Comparison of ENCODE assay signal across 19 cellular contexts in the genomic region with DNA sequence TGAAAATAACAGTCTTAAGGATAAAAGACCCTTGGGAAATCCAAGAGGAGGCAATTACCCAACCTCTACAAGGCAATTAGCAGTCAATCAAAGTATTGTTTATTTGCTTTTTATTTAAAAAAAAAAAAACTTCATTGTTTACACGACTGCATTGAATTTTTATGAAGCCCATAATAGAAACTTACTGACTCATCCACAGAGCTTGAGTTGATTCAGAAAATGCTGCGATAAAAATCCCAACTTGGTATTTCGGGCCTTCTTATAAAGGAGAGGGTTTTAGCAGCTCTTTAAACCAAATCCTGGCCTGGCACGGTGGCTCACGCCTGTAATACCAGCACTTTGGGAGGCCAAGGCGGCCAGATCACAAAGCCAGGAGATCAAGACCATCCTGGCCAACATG.
DNase-seq lines count a peak whose midpoint lies in the region; ATAC-seq and TF ChIP-seq lines count a peak whose summit lies in the region.
"Had no signal": no experiment of that assay in that cellular context is flagged by ENCODE, and none has a peak within 500 bp of the region (broad histone marks: within the 10 kb centered on the region; RNA-seq: fewer than 3 reads in every experiment).

No MANE protein-coding gene starts in this region.

- no peak overlapping the region for H3K4me3 ChIP-seq in left lung
- H3K4me3 ChIP-seq: A549, GM23338, MG63 had no signal

- H3K36me3 ChIP-seq in left lung = no peaks in the 10 kb centered on the region
- H3K36me3 ChIP-seq: MG63 had no signal

- DNase-seq in A172 (ENCODE audit: low spot score) (peak; percentile 14), GM13976 (ENCODE audit: low spot score) (peak; percentile 26), NCI-H1930 (lab: John Stamatoyannopoulos, UW) (peak; percentile 61 to 82), inferior parietal cortex (ENCODE audit: extremely low spot score) (peak; percentile 34), erythroblast (lab: John Stamatoyannopoulos, UW) (no peak), left lung (no peak)
- DNase-seq in activated CD4-positive, CD25-positive, alpha-beta regulatory T cell treated with anti-CD3 and anti-CD28 coated beads, Interleukin-2, amount 50 U/mL, for 72 hours = no peak
- DNase-seq: AML-193, Caco-2, GF-D8, KBM-7, MG63, NCI-H1105, NCI-H2081 treated with DMSO at 0.1 percent for 48 hours, NCI-H2227 treated with DMSO at 0.1 percent for 48 hours, NCI-H524 treated with DMSO at 0.1 percent for 48 hours had no signal

- ATAC-seq in HG03025 (IDR thresholded peaks at IDR 0.05; ENCODE audit: low FRiP score, unreplicated experiment) = no peak
- ATAC-seq in left lung = no peak
- ATAC-seq: A549, GM23338 had no signal

- TF ChIP-seq CTCF in GM13976 (IDR thresholded peaks at IDR 0.05; ENCODE audit: borderline replicate concordance, control extremely low read depth, extremely low read depth, insufficient read depth, missing control alignments) (no peak), left lung (IDR thresholded peaks at IDR 0.05) (no peak)

- TF ChIP-seq POLR2A in erythroblast (IDR thresholded peaks at IDR 0.05; ENCODE audit: low read length) = no peak

- H3K27me3 ChIP-seq in left lung = no peaks in the 10 kb centered on the region
- H3K27me3 ChIP-seq: MG63 had no signal

- H3K27ac ChIP-seq in left lung = no peak overlapping the region
- H3K27ac ChIP-seq: A549 had no signal

- in situ Hi-C loops in GM13976 (cut with MboI; ENCODE audit: low sequenced_read_pairs, unreplicated experiment) = no loop called here

- H3K9me3 ChIP-seq in left lung = no peaks in the 10 kb centered on the region
- H3K9me3 ChIP-seq: A549, MG63 had no signal

- intact Hi-C loops in left lung (cut with DNase I) = no loop called here

- no peaks in the 10 kb centered on the region for H3K4me1 ChIP-seq in left lung
- H3K4me1 ChIP-seq: A549 had no signal

Comparison
In these comparisons a context has a peak if more than half of its experiments do, and no peak if none do; other contexts are left out.
1. DNase-seq: peak in A172 (single experiment), GM13976 (single experiment), NCI-H1930 (2 of 2) and inferior parietal cortex (single experiment); none in activated CD4-positive, CD25-positive, alpha-beta regulatory T cell treated with anti-CD3 and anti-CD28 coated beads, Interleukin-2, amount 50 U/mL, for 72 hours (single experiment), erythroblast (0 of 2) and left lung (0 of 2).